19 cellular contexts compared by ENCODE assay signal in the genomic region with DNA sequence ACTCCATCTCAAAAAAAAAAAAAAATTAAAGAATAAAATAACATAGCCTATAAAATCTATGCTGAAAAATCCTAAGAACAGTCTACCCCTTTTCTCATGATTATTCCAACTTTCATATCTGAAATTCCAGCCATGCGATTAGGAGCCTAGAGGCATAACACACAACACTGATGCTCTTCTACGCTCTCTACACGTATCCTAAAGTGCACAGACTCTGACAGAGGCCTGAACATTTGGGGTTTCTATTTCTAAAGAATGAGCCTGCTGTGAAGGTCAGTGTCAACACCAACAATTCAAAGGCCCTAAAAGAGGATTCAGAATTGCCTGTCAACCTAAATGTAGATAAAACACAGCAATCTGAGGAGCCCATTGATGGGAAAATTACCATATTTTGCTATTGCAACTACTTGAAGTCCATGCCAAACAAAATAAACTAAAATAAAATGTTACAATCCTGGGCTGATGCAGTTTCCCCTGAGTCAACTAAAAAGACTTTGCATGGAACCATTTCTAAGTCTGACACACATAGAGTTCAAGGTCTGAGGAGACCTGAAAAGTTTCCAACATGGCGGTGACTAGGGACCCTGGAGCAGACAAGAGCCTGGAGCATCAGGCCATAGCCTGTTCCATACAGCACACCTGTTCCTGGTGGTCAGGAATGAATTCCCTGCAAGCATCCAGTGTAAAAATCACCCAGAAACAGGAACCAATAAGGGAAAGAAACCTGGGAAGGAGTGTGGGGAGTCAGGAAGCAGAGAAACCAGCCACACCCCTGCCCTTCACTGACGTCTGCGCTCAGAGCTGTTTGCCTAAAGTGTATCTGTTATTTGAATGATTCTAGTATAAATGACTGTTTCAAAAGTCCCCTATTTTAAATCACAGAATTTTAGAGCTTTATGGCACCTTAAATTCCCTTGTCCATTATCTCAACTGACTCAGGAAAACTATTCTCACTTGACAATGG. TPM values are rescaled to one million over a fixed set of nuclear protein-coding genes. Genes with fewer than 3 reads are reported as not detected.
A peak's percentile ranks its signal among the peaks of the same experiment; 100 is the strongest.
DNase-seq lines count a peak whose midpoint lies in the region; FAIRE-seq and TF ChIP-seq lines count a peak whose summit lies in the region.
"Had no signal": no experiment of that assay in that cellular context is flagged by ENCODE, and none has a peak within 500 bp of the region (broad histone marks: within the 10 kb centered on the region; RNA-seq: fewer than 3 reads in every experiment).

No MANE protein-coding gene starts in this region.

- H3K4me3 ChIP-seq in adipocyte (ENCODE audit: low read length) (no peak overlapping the region), fibroblast of the aortic adventitia (ENCODE audit: low read depth, low read length) (no peak overlapping the region), skeletal muscle cell (ENCODE audit: low read depth, low read length) (no peak overlapping the region)
- H3K4me3 ChIP-seq: heart left ventricle, SJCRH30 had no signal

- no peaks in the 10 kb centered on the region for H3K9me3 ChIP-seq in adipocyte (ENCODE audit: control insufficient read depth, low read length)
- H3K9me3 ChIP-seq: heart left ventricle, neutrophil, SJCRH30 had no signal

- no peaks in the 10 kb centered on the region for H3K36me3 ChIP-seq in adipocyte (ENCODE audit: control insufficient read depth, insufficient read depth, low read length, severe bottlenecking)
- H3K36me3 ChIP-seq: heart left ventricle, neutrophil had no signal

- H3K4me1 ChIP-seq in adipocyte (ENCODE audit: control insufficient read depth, insufficient read depth, low read length), result peaks cover 21% of the 10 kb centered on the region
- H3K4me1 ChIP-seq: heart left ventricle had no signal

- FAIRE-seq in GM19239 (lab: Jason Lieb, UNC), result no peak
- FAIRE-seq: keratinocyte had no signal

- no peak for TF ChIP-seq CTCF in fibroblast of the aortic adventitia (IDR thresholded peaks at IDR 0.05; ENCODE audit: insufficient read depth, low read length)

- peak; percentile 79 for DNase-seq in EH (ENCODE audit: low read depth)
- DNase-seq in adipocyte (ENCODE audit: low read depth), result peak; percentile 76
- peak; percentile 88 for DNase-seq in fibroblast of the aortic adventitia (ENCODE audit: low read depth)
- DNase-seq in skeletal muscle cell (ENCODE audit: low read depth), result peak; percentile 31
- no peak for DNase-seq in DMS53 (lab: John Stamatoyannopoulos, UW)
- no peak for DNase-seq in NCI-H1417 (lab: John Stamatoyannopoulos, UW)
- no peak for DNase-seq in GM19239 (ENCODE audit: insufficient read length, low spot score)
- DNase-seq: activated CD4-positive, alpha-beta T cell treated with anti-CD3 and anti-CD28 coated beads for 4 hours; activated gamma-delta T cell; anterior cingulate cortex; C1 segment of cervical spinal cord; cortex of kidney; DMS153; heart left ventricle; NCI-H1105 treated with DMSO at 0.1 percent for 48 hours; right cardiac atrium had no signal

- H3K27me3 ChIP-seq in adipocyte (replicated peaks; ENCODE audit: control insufficient read depth, insufficient read depth, low read length), result no peaks in the 10 kb centered on the region
- H3K27me3 ChIP-seq: heart left ventricle, neutrophil, SJCRH30 had no signal

- no peak overlapping the region for H3K9ac ChIP-seq in adipocyte (ENCODE audit: low read length)

RNA-seq across cellular contexts. Expression of gene NINL, which starts 11.8 kb away (rescaled TPM):
- total RNA-seq in fibroblast of the aortic adventitia (ENCODE audit: low replicate concordance), result 6.5 and 31.0 TPM in 2 replicates

RNA-seq across cellular contexts. Expression of gene NANP, which starts 50.2 kb away (rescaled TPM):
- 9.3 and 13.7 TPM in 2 replicates for total RNA-seq in fibroblast of the aortic adventitia (ENCODE audit: low replicate concordance)

Comparison
In these comparisons a context has a peak if more than half of its experiments do, and no peak if none do; other contexts are left out.
1. DNase-seq: peak in EH (single experiment), adipocyte (single experiment), fibroblast of the aortic adventitia (single experiment) and skeletal muscle cell (single experiment); none in DMS53 (single experiment), NCI-H1417 (0 of 3) and GM19239 (single experiment).